1 cellular context compared by ENCODE assay signal in the genomic region with DNA sequence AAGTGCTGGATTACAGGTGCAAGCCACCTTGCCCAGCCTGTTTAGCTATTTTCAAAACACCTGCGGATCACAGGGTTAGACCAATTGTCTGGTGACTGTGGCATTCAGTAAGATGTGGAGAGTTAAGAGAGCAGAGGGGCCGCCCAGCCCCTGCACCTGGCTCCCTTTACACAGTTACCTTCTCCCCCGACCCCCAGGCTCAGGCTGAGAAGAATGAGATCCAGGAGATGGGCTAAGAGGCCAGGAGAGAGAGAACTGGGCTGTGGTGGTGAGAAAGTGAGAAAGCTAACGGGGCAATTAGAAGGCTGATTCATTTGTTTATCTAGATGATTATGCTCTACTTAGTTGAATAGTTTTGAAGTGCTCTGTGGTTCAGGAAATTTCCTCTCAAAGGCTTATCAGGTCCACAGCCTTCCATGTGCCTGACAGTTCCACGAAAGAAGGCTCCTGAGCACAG.
TF ChIP-seq lines count a peak whose summit lies in the region.

No MANE protein-coding gene starts in this region.

TF ChIP-seq in HEK293, 187 proteins besides CTCF, POLR2A, EP300 and RAD21 (continued from another document and continues in another):
- TF ChIP-seq, protein P1, sequence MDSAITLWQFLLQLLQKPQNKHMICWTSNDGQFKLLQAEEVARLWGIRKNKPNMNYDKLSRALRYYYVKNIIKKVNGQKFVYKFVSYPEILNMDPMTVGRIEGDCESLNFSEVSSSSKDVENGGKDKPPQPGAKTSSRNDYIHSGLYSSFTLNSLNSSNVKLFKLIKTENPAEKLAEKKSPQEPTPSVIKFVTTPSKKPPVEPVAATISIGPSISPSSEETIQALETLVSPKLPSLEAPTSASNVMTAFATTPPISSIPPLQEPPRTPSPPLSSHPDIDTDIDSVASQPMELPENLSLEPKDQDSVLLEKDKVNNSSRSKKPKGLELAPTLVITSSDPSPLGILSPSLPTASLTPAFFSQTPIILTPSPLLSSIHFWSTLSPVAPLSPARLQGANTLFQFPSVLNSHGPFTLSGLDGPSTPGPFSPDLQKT (IDR thresholded peaks at IDR 0.05; ENCODE audit: borderline replicate concordance, low read depth, low read length), result no peak
- no peak for TF ChIP-seq ZNF621 (tag by site-specific recombination; IDR thresholded peaks at IDR 0.05)
- TF ChIP-seq, protein P2, sequence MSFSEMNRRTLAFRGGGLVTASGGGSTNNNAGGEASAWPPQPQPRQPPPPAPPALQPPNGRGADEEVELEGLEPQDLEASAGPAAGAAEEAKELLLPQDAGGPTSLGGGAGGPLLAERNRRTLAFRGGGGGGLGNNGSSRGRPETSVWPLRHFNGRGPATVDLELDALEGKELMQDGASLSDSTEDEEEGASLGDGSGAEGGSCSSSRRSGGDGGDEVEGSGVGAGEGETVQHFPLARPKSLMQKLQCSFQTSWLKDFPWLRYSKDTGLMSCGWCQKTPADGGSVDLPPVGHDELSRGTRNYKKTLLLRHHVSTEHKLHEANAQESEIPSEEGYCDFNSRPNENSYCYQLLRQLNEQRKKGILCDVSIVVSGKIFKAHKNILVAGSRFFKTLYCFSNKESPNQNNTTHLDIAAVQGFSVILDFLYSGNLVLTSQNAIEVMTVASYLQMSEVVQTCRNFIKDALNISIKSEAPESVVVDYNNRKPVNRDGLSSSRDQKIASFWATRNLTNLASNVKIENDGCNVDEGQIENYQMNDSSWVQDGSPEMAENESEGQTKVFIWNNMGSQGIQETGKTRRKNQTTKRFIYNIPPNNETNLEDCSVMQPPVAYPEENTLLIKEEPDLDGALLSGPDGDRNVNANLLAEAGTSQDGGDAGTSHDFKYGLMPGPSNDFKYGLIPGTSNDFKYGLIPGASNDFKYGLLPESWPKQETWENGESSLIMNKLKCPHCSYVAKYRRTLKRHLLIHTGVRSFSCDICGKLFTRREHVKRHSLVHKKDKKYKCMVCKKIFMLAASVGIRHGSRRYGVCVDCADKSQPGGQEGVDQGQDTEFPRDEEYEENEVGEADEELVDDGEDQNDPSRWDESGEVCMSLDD (tag by site-specific recombination; IDR thresholded peaks at IDR 0.05), result no peak
- no peak for TF ChIP-seq ZNF174 (tag by site-specific recombination; IDR thresholded peaks at IDR 0.05)
- no peak for TF ChIP-seq SP3 (tag by site-specific recombination; IDR thresholded peaks at IDR 0.05)
- no peak for TF ChIP-seq ZNF202 (tag by site-specific recombination; IDR thresholded peaks at IDR 0.05; ENCODE audit: borderline replicate concordance)
- 0 out of 2 replicates have a peak, but pooled peaks have one; percentile 43 for TF ChIP-seq BCL11A (tag by site-specific recombination; IDR thresholded peaks at IDR 0.05; ENCODE audit: low read depth)
- peak; percentile 76 for TF ChIP-seq BCL6B (tag by site-specific recombination; IDR thresholded peaks at IDR 0.05)
- peak; percentile 68; the same call in 1 of the 2 replicates for TF ChIP-seq ZNF843 (tag by site-specific recombination; IDR thresholded peaks at IDR 0.05)
- 0 out of 2 replicates have a peak, but pooled peaks have one; percentile 38 for TF ChIP-seq ZBTB8A (tag by site-specific recombination; IDR thresholded peaks at IDR 0.05)
- TF ChIP-seq SCRT2 (tag by site-specific recombination; IDR thresholded peaks at IDR 0.05), result peak; percentile 93
- TF ChIP-seq ZNF394 (tag by site-specific recombination; IDR thresholded peaks at IDR 0.05; ENCODE audit: borderline replicate concordance), result 0 out of 2 replicates have a peak, but pooled peaks have one; percentile 13
- TF ChIP-seq TCF7L2 (IDR thresholded peaks at IDR 0.05; ENCODE audit: borderline replicate concordance, low read depth, low read length), result 0 out of 2 replicates have a peak, but pooled peaks have one; percentile 20
- no peak for TF ChIP-seq MZF1 (tag by site-specific recombination; IDR thresholded peaks at IDR 0.05; ENCODE audit: borderline replicate concordance)
- TF ChIP-seq ZSCAN30 (tag by site-specific recombination; IDR thresholded peaks at IDR 0.05), result no peak
- TF ChIP-seq ZNF175 (tag by site-specific recombination; IDR thresholded peaks at IDR 0.05), result no peak
- 0 out of 2 replicates have a peak, but pooled peaks have one; percentile 81 for TF ChIP-seq TSHZ1 (tag by site-specific recombination; IDR thresholded peaks at IDR 0.05; ENCODE audit: borderline replicate concordance)
- no peak for TF ChIP-seq ZNF366 (tag by site-specific recombination; conservative IDR thresholded peaks at IDR 0.05)
- TF ChIP-seq ZNF335 (tag by site-specific recombination; conservative IDR thresholded peaks at IDR 0.05), result peak; percentile 25; the same call in 1 of the 2 replicates
- TF ChIP-seq ZNF16 (tag by site-specific recombination; IDR thresholded peaks at IDR 0.05; ENCODE audit: low read depth), result no peak
- peak; percentile 71 for TF ChIP-seq GLI2 (tag by site-specific recombination; IDR thresholded peaks at IDR 0.05; ENCODE audit: borderline replicate concordance, low read depth)
- no peak for TF ChIP-seq ZNF140 (tag by site-specific recombination; IDR thresholded peaks at IDR 0.05)
- TF ChIP-seq HOXA7 (CRISPR knock-in tag; IDR thresholded peaks at IDR 0.05; ENCODE audit: borderline replicate concordance), result no peak
- TF ChIP-seq ZBTB26 (tag by site-specific recombination; optimal IDR thresholded peaks at IDR 0.05), result no peak
- TF ChIP-seq SETDB1 (IDR thresholded peaks at IDR 0.05; ENCODE audit: insufficient read length, low read length), result no peak
- TF ChIP-seq ZBTB1 (tag by site-specific recombination; IDR thresholded peaks at IDR 0.05), result no peak
- TF ChIP-seq KLF7 (tag by site-specific recombination; IDR thresholded peaks at IDR 0.05; ENCODE audit: borderline replicate concordance), result no peak
- TF ChIP-seq INSM2 (tag by site-specific recombination; IDR thresholded peaks at IDR 0.05), result peak; percentile 70; the same call in 1 of the 2 replicates
- TF ChIP-seq GFI1B (tag by site-specific recombination; IDR thresholded peaks at IDR 0.05), result no peak
- 0 out of 2 replicates have a peak, but pooled peaks have one; percentile 38 for TF ChIP-seq ZNF184 (tag by site-specific recombination; IDR thresholded peaks at IDR 0.05)
- peak; percentile 67 for TF ChIP-seq OSR2 (tag by site-specific recombination; IDR thresholded peaks at IDR 0.05)
- peak; percentile 74 for TF ChIP-seq ZXDB (tag by site-specific recombination; IDR thresholded peaks at IDR 0.05)
- TF ChIP-seq ZNF610 (tag by site-specific recombination; IDR thresholded peaks at IDR 0.05; ENCODE audit: borderline replicate concordance), result no peak
- no peak for TF ChIP-seq ZFP69B (tag by site-specific recombination; IDR thresholded peaks at IDR 0.05)
- no peak for TF ChIP-seq ZNF391 (tag by site-specific recombination; IDR thresholded peaks at IDR 0.05; ENCODE audit: borderline replicate concordance, low read depth)
- TF ChIP-seq YY2 (tag by site-specific recombination; IDR thresholded peaks at IDR 0.05), result no peak
- TF ChIP-seq ZNF24 (tag by site-specific recombination; IDR thresholded peaks at IDR 0.05), result peak; percentile 80
- peak; percentile 80; the same call in 1 of the 2 replicates for TF ChIP-seq ZNF639 (tag by site-specific recombination; IDR thresholded peaks at IDR 0.05)
- TF ChIP-seq ZEB2 (tag by site-specific recombination; IDR thresholded peaks at IDR 0.05), result peak; percentile 50
- TF ChIP-seq WT1 (tag by site-specific recombination; IDR thresholded peaks at IDR 0.05), result peak; percentile 56
- TF ChIP-seq EGR2 (tag by site-specific recombination; IDR thresholded peaks at IDR 0.05; ENCODE audit: low read depth), result no peak
- TF ChIP-seq ZNF558 (tag by site-specific recombination; IDR thresholded peaks at IDR 0.05), result 0 out of 2 replicates have a peak, but pooled peaks have one; percentile 33
- TF ChIP-seq ZBTB21 (tag by site-specific recombination; IDR thresholded peaks at IDR 0.05), result 0 out of 2 replicates have a peak, but pooled peaks have one; percentile 23
- no peak for TF ChIP-seq ZNF239 (tag by site-specific recombination; IDR thresholded peaks at IDR 0.05)
- peak; percentile 71 for TF ChIP-seq GLIS1 (tag by site-specific recombination; IDR thresholded peaks at IDR 0.05)
- TF ChIP-seq ZNF48 (tag by site-specific recombination; IDR thresholded peaks at IDR 0.05), result no peak
- no peak for TF ChIP-seq ZNF211 (tag by site-specific recombination; IDR thresholded peaks at IDR 0.05; ENCODE audit: low read depth)
- no peak for TF ChIP-seq ZNF664 (tag by site-specific recombination; IDR thresholded peaks at IDR 0.05)
- TF ChIP-seq, protein P3, sequence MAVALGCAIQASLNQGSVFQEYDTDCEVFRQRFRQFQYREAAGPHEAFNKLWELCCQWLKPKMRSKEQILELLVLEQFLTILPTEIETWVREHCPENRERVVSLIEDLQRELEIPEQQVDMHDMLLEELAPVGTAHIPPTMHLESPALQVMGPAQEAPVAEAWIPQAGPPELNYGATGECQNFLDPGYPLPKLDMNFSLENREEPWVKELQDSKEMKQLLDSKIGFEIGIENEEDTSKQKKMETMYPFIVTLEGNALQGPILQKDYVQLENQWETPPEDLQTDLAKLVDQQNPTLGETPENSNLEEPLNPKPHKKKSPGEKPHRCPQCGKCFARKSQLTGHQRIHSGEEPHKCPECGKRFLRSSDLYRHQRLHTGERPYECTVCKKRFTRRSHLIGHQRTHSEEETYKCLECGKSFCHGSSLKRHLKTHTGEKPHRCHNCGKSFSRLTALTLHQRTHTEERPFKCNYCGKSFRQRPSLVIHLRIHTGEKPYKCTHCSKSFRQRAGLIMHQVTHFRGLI (tag by site-specific recombination; IDR thresholded peaks at IDR 0.05), result no peak
- no peak for TF ChIP-seq ZNF223 (tag by site-specific recombination; IDR thresholded peaks at IDR 0.05)
- TF ChIP-seq ZNF112 (tag by site-specific recombination; IDR thresholded peaks at IDR 0.05), result no peak
- TF ChIP-seq ZNF600 (tag by site-specific recombination; IDR thresholded peaks at IDR 0.05), result no peak
